Comparison of ENCODE assay signal across 15 cellular contexts in genomic region chr6:37561361-37561760, GRCh38.
"Had no signal": no experiment of that assay in that cellular context is flagged by ENCODE, and none has a peak within 500 bp of the region (broad histone marks: within the 10 kb centered on the region; RNA-seq: fewer than 3 reads in every experiment).

No MANE protein-coding gene starts in this region.

- H3K4me3 ChIP-seq: gastrocnemius medialis, pancreas had no signal

- H3K27ac ChIP-seq: gastrocnemius medialis, pancreas had no signal

- H3K27ac Mint-ChIP-seq: activated CD4-positive, alpha-beta T cell treated with anti-CD3 and anti-CD28 coated beads, Interleukin-2, amount 10 ng/mL, durations not matched to agents 7 days and 5 days; activated naive CD4-positive, alpha-beta T cell treated with anti-CD3 and anti-CD28 coated beads, Interleukin-2, amount 10 ng/mL, durations not matched to agents 7 days and 5 days; activated T-helper 17 cell treated with anti-CD3 and anti-CD28 coated beads, Interleukin-2, amount 50 U/mL, for 72 hours; WTC11 had no signal

- H3K36me3 Mint-ChIP-seq: activated naive CD4-positive, alpha-beta T cell treated with anti-CD3 and anti-CD28 coated beads, Interleukin-2, amount 10 ng/mL, durations not matched to agents 7 days and 5 days; WTC11 had no signal

- DNase-seq: activated CD4-positive, alpha-beta T cell treated with anti-CD3 and anti-CD28 coated beads, Interleukin-2, amount 10 ng/mL, durations not matched to agents 7 days and 5 days; activated naive CD4-positive, alpha-beta T cell treated with anti-CD3 and anti-CD28 coated beads, Interleukin-2, amount 10 ng/mL, durations not matched to agents 7 days and 5 days; activated T-cell treated with anti-CD3 and anti-CD28 coated beads for 4 hours; central memory CD4-positive, alpha-beta T cell; cortex of kidney; effector CD8-positive, alpha-beta T cell; gastrocnemius medialis; islet precursor cell; mammary epithelial cell; pancreas; stimulated activated CD4-positive, alpha-beta T cell treated with anti-CD3 and anti-CD28 coated beads, Interleukin-4, amount 100 ng/mL, for 1 hour; stimulated activated CD8-positive, alpha-beta memory T cell treated with anti-CD3 and anti-CD28 coated beads, Interleukin-4, amount 100 ng/mL, for 48 hours had no signal

- H3K4me1 ChIP-seq: pancreas had no signal

- ATAC-seq: activated T-helper 17 cell treated with anti-CD3 and anti-CD28 coated beads, Interleukin-2, amount 50 U/mL, for 72 hours; gastrocnemius medialis; left lobe of liver; pancreas; WTC11 had no signal

- H3K27me3 ChIP-seq: pancreas had no signal

- H3K27me3 Mint-ChIP-seq: activated T-helper 17 cell treated with anti-CD3 and anti-CD28 coated beads, Interleukin-2, amount 50 U/mL, for 72 hours had no signal

- H3K9me3 Mint-ChIP-seq: activated CD4-positive, alpha-beta T cell treated with anti-CD3 and anti-CD28 coated beads, Interleukin-2, amount 10 ng/mL, durations not matched to agents 7 days and 5 days; activated naive CD4-positive, alpha-beta T cell treated with anti-CD3 and anti-CD28 coated beads, Interleukin-2, amount 10 ng/mL, durations not matched to agents 7 days and 5 days; activated T-helper 17 cell treated with anti-CD3 and anti-CD28 coated beads, Interleukin-2, amount 50 U/mL, for 72 hours had no signal

- H3K4me3 Mint-ChIP-seq: activated CD4-positive, alpha-beta T cell treated with anti-CD3 and anti-CD28 coated beads, Interleukin-2, amount 10 ng/mL, durations not matched to agents 7 days and 5 days; activated naive CD4-positive, alpha-beta T cell treated with anti-CD3 and anti-CD28 coated beads, Interleukin-2, amount 10 ng/mL, durations not matched to agents 7 days and 5 days; activated T-helper 17 cell treated with anti-CD3 and anti-CD28 coated beads, Interleukin-2, amount 50 U/mL, for 72 hours; WTC11 had no signal

- H3K36me3 ChIP-seq: gastrocnemius medialis, pancreas had no signal

- H3K9me3 ChIP-seq: gastrocnemius medialis, pancreas had no signal

- FAIRE-seq: pancreas had no signal
